ENCODE assay signal across 17 cellular contexts in the genomic region with DNA sequence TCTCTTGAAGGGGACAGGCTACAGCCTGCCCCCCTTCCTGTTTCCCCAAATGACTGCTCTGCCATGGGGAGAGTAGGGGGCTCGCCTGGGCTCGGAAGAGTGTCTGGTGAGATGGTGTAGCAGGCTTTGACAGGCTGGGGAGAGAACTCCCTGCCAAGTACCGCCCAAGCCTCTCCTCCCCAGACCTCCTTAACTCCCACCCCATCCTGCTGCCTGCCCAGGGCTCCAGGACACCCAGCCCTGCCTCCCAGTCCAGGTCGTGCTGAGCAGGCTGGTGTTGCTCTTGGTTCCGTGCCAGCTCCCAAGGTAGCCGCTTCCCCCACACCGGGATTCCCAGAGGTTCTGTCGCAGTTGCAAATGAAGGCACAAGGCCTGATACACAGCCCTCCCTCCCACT. TPM values are rescaled to one million over a fixed set of nuclear protein-coding genes. Genes with fewer than 3 reads are reported as not detected.
DNase-seq lines count a peak whose midpoint lies in the region; ATAC-seq and TF ChIP-seq lines count a peak whose summit lies in the region.
"Had no signal": no experiment of that assay in that cellular context is flagged by ENCODE, and none has a peak within 500 bp of the region (broad histone marks: within the 10 kb centered on the region; RNA-seq: fewer than 3 reads in every experiment).

No MANE protein-coding gene starts in this region.

- no peak overlapping the region for H3K4me3 ChIP-seq in right lobe of liver
- no peak overlapping the region for H3K4me3 ChIP-seq in testis

- H3K27me3 ChIP-seq in right lobe of liver (no peaks in the 10 kb centered on the region), testis (no peaks in the 10 kb centered on the region)
- H3K27me3 ChIP-seq: brain microvascular endothelial cell had no signal

- no peak for TF ChIP-seq CTCF in right lobe of liver (IDR thresholded peaks at IDR 0.05)
- no peak for TF ChIP-seq CTCF in testis (IDR thresholded peaks at IDR 0.05)

- TF ChIP-seq POLR2A in right lobe of liver (IDR thresholded peaks at IDR 0.05): no peak
- no peak for TF ChIP-seq POLR2A in testis (IDR thresholded peaks at IDR 0.05)

- intact Hi-C loops in right lobe of liver (cut with DNase I): loop anchor here (10.0 kb wide), 1 partner anchor 45 kb away; no protein-coding TSS in a partner anchor
- intact Hi-C loops in testis (cut with DNase I; ENCODE audit: low total_unique reads): loop anchor here (10.0 kb wide), 1 partner anchor 175 kb away; no protein-coding TSS in a partner anchor

- DNase-seq in DMS53 (lab: John Stamatoyannopoulos, UW) (peak; percentile 18), DMS53 treated with DMSO at 0.1 percent for 48 hours (lab: John Stamatoyannopoulos, UW; ENCODE audit: unreplicated experiment) (no peak), epithelial cell of prostate (ENCODE audit: low read depth, low spot score) (no peak), right lobe of liver (peak in 1 of 3 donors; percentile 61), testis (peak; percentile 21), dermis blood vessel endothelial cell (no peak)
- DNase-seq in activated effector memory CD4-positive, alpha-beta T cell treated with Interleukin-2 at 50 U/mL for 16 hours: no peak
- DNase-seq: 8988T; activated CD8-positive, alpha-beta memory T cell treated with anti-CD3 and anti-CD28 coated beads, Interleukin-2, amount 50 U/mL, for 4 hours; activated naive CD4-positive, alpha-beta T cell; brain microvascular endothelial cell; effector CD4-positive, alpha-beta T cell; NCI-H1930; RPMI8226; stimulated activated naive CD8-positive, alpha-beta T cell treated with anti-CD3 and anti-CD28 coated beads, Interleukin-15, amount 100 ng/mL, for 72 hours; T-helper 2 cell had no signal

- WGBS in right lobe of liver (ENCODE audit: insufficient coverage, low coverage, low lambda C conversion rate, missing lambda C conversion rate): no CpG with 5 or more reads among the region's 8 CpGs
- WGBS in testis, 2 donors: 53 to 57% methylated on average over 4 to 8 of the region's 8 CpGs

- H3K36me3 ChIP-seq in right lobe of liver: peaks cover 8 to 89% (median 54%) of the 10 kb centered on the region in 4 donors
- H3K36me3 ChIP-seq in testis (ENCODE audit: low read depth, missing control alignments): no peaks in the 10 kb centered on the region

- no peaks in the 10 kb centered on the region for H3K9me3 ChIP-seq in right lobe of liver
- no peaks in the 10 kb centered on the region for H3K9me3 ChIP-seq in testis

- ATAC-seq in right lobe of liver (peak; percentile 9 to 29 (median 18)), GM21390 (IDR thresholded peaks at IDR 0.05; ENCODE audit: unreplicated experiment) (no peak)
- ATAC-seq: stimulated activated naive CD8-positive, alpha-beta T cell treated with anti-CD3 and anti-CD28 coated beads, Interleukin-15, amount 100 ng/mL, for 72 hours had no signal

- H3K4me1 ChIP-seq in right lobe of liver (peaks cover 0 to 17% (median 1%) of the 10 kb centered on the region in 4 donors), testis (peaks cover 4% of the 10 kb centered on the region)

- H3K27ac ChIP-seq in epithelial cell of prostate: peak overlapping the region; percentile 90
- H3K27ac ChIP-seq in right lobe of liver: no peak overlapping the region
- no peak overlapping the region for H3K27ac ChIP-seq in testis
- H3K27ac ChIP-seq: brain microvascular endothelial cell had no signal

RNA-seq across cellular contexts. Expression of a gene that starts 9.9 kb away (rescaled TPM):
- total RNA-seq in right lobe of liver (100 to 1,000 TPM in 5 of 6 experiments, 10 to 100 TPM in 1; 91.3 to 571 (median 132) TPM), testis (10 to 100 TPM in 1 of 2 donors, 1 to 10 TPM in 1; 6.1 to 15.2 TPM), dermis blood vessel endothelial cell (5.8 and 10.9 TPM in 2 replicates)
- 14.9 TPM for polyA plus RNA-seq in testis (ENCODE audit: insufficient read depth, low read depth, low replicate concordance)

Comparison
In these comparisons a context has a peak if more than half of its experiments do, and no peak if none do; other contexts are left out.
1. DNase-seq: peak in DMS53 (single experiment) and testis (single experiment); none in DMS53 treated with DMSO at 0.1 percent for 48 hours (single experiment), epithelial cell of prostate (single experiment), activated effector memory CD4-positive, alpha-beta T cell treated with Interleukin-2 at 50 U/mL for 16 hours (single experiment) and dermis blood vessel endothelial cell (single experiment).